In genomic region chr12:80589091-80589490, GRCh38 we compare ENCODE assay signal across 2 cellular contexts.
TF ChIP-seq lines count a peak whose summit lies in the region.

No MANE protein-coding gene starts in this region.

TF ChIP-seq in GM23338, 12 proteins besides CTCF, POLR2A, EP300 and RAD21:
- TF ChIP-seq ZNF462 (CRISPR knock-in tag; IDR thresholded peaks at IDR 0.05) (no peak), POLR2AphosphoS5 (IDR thresholded peaks at IDR 0.05; ENCODE audit: low read depth) (no peak), ETS1 (IDR thresholded peaks at IDR 0.05) (no peak), STAT1 (IDR thresholded peaks at IDR 0.05; ENCODE audit: unreplicated experiment) (no peak), ZNF114 (CRISPR knock-in tag; IDR thresholded peaks at IDR 0.05) (no peak), CREB1 (CRISPR knock-in tag; IDR thresholded peaks at IDR 0.05; ENCODE audit: low read depth) (no peak), NANOG (IDR thresholded peaks at IDR 0.05; ENCODE audit: borderline replicate concordance) (no peak), ZNF331 (CRISPR knock-in tag; IDR thresholded peaks at IDR 0.05; ENCODE audit: low read depth) (no peak), JUNB (IDR thresholded peaks at IDR 0.05; ENCODE audit: unreplicated experiment) (no peak), REST (IDR thresholded peaks at IDR 0.05; ENCODE audit: unreplicated experiment) (no peak), EZH2phosphoT487 (IDR thresholded peaks at IDR 0.05; ENCODE audit: unreplicated experiment) (no peak), EZH2 (IDR thresholded peaks at IDR 0.05; ENCODE audit: low read depth, unreplicated experiment) (no peak)

TF ChIP-seq in SK-N-SH treated with all-trans-retinoic acid at 6 μM for 48 hours, 23 proteins besides CTCF, POLR2A, EP300 and RAD21 (continued from another document):
- no peak for TF ChIP-seq TSHZ2 (CRISPR knock-in tag; IDR thresholded peaks at IDR 0.05)
